Comparison of ENCODE assay signal across 15 cellular contexts in the genomic region with DNA sequence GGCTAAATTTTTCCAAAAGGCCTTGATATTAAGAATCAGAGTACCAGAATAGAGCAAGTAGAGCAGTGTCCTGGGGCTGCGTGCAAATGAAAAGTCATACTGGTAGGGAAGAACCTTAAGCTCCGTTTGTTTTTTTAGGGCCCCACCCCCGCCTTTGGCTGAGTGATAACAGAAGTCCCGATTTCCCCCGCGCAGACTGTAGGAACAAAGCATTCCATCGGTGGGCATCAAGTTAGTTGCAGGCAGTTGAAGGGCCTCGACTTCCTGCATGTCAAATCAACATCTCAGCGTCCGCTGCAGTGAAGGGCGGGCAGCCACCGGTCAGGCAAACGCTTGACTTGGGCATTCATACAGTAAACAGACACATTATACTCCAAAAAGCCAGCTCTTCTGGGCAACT. TPM values are rescaled to one million over a fixed set of nuclear protein-coding genes. Genes with fewer than 3 reads are reported as not detected.
DNase-seq lines count a peak whose midpoint lies in the region; ATAC-seq and TF ChIP-seq lines count a peak whose summit lies in the region.
"Had no signal": no experiment of that assay in that cellular context is flagged by ENCODE, and none has a peak within 500 bp of the region (broad histone marks: within the 10 kb centered on the region; RNA-seq: fewer than 3 reads in every experiment).

No MANE protein-coding gene starts in this region.

- no peaks in the 10 kb centered on the region for H4K20me1 ChIP-seq in neural cell (ENCODE audit: insufficient read depth)

- no peaks in the 10 kb centered on the region for H3K9me3 Mint-ChIP-seq in endothelial cell (ENCODE audit: unreplicated experiment)
- H3K9me3 Mint-ChIP-seq: activated B cell treated with CpG ODN at 0.5 μM for 24 hours; naive thymus-derived CD8-positive, alpha-beta T cell had no signal

- no peaks in the 10 kb centered on the region for H3K79me2 ChIP-seq in neural cell (replicated peaks; ENCODE audit: insufficient read depth, low read length)

- H3K4me1 Mint-ChIP-seq in endothelial cell (ENCODE audit: unreplicated experiment): peaks cover 51% of the 10 kb centered on the region
- peaks cover 6% of the 10 kb centered on the region for H3K4me1 Mint-ChIP-seq in T-helper 17 cell
- H3K4me1 Mint-ChIP-seq: activated B cell treated with CpG ODN at 0.5 μM for 24 hours; naive thymus-derived CD8-positive, alpha-beta T cell had no signal

- no peak for TF ChIP-seq CTCF in endothelial cell (IDR thresholded peaks at IDR 0.05; ENCODE audit: unreplicated experiment)
- TF ChIP-seq CTCF in neural cell (IDR thresholded peaks at IDR 0.05; ENCODE audit: poor library complexity, severe bottlenecking): no peak

- no peak for TF ChIP-seq EP300 in neural cell (conservative IDR thresholded peaks at IDR 0.05; ENCODE audit: poor library complexity, severe bottlenecking)

- ATAC-seq in T-helper 17 cell: no peak
- ATAC-seq: naive thymus-derived CD8-positive, alpha-beta T cell had no signal

- no peak overlapping the region for H3K4me3 ChIP-seq in NT2/D1 (ENCODE audit: insufficient read length, low read depth)
- no peak overlapping the region for H3K4me3 ChIP-seq in neural cell (ENCODE audit: low read length)
- H3K4me3 ChIP-seq: esophagus squamous epithelium had no signal

- H3K27ac Mint-ChIP-seq in endothelial cell (ENCODE audit: unreplicated experiment): peak overlapping the region; percentile 82
- no peak overlapping the region for H3K27ac Mint-ChIP-seq in T-helper 17 cell
- H3K27ac Mint-ChIP-seq: activated B cell treated with CpG ODN at 0.5 μM for 24 hours had no signal

- H3K27me3 ChIP-seq in NT2/D1 (ENCODE audit: insufficient read depth, insufficient read length): no peaks in the 10 kb centered on the region
- no peaks in the 10 kb centered on the region for H3K27me3 ChIP-seq in neural cell (ENCODE audit: insufficient read depth, low read depth, low read length)
- H3K27me3 ChIP-seq: BE2C, esophagus squamous epithelium had no signal

- DNase-seq in Ammon's horn (ENCODE audit: low spot score): peak; percentile 64
- peak; percentile 73 for DNase-seq in NT2/D1 (ENCODE audit: low read depth, low spot score)
- DNase-seq in endothelial cell (ENCODE audit: low spot score): peak; percentile 48
- DNase-seq in NCI-H2081 treated with DMSO at 0.1 percent for 48 hours (lab: John Stamatoyannopoulos, UW): no peak
- no peak for DNase-seq in T-helper 17 cell
- DNase-seq in cerebellar cortex (ENCODE audit: low spot score): no peak
- no peak for DNase-seq in NCI-H82 treated with DMSO at 0.1 percent for 48 hours (lab: John Stamatoyannopoulos, UW; ENCODE audit: unreplicated experiment)
- DNase-seq: activated B cell treated with CpG ODN at 0.5 μM for 24 hours; activated T-cell treated with anti-CD3 and anti-CD28 coated beads, Interleukin-2, amount 50 U/mL, for 48 hours; BE2C; esophagus squamous epithelium; naive thymus-derived CD8-positive, alpha-beta T cell; NCI-H226; stimulated activated CD4-positive, alpha-beta T cell treated with anti-CD3 and anti-CD28 coated beads, Interleukin-15, amount 100 ng/mL, for 24 hours had no signal

- H3K27me3 Mint-ChIP-seq in endothelial cell (ENCODE audit: unreplicated experiment) (peaks cover 4% of the 10 kb centered on the region), T-helper 17 cell (peaks cover 23% of the 10 kb centered on the region)

- H3K9me2 ChIP-seq in neural cell (ENCODE audit: insufficient read depth, low read length): no peaks in the 10 kb centered on the region

- H3K36me3 Mint-ChIP-seq in endothelial cell (ENCODE audit: low read depth, unreplicated experiment) (no peaks in the 10 kb centered on the region), T-helper 17 cell (ENCODE audit: low read depth) (no peaks in the 10 kb centered on the region)
- H3K36me3 Mint-ChIP-seq: naive thymus-derived CD8-positive, alpha-beta T cell had no signal

- no peak overlapping the region for H3K9ac ChIP-seq in NT2/D1 (ENCODE audit: insufficient read length, low read depth)
- no peak overlapping the region for H3K9ac ChIP-seq in neural cell (ENCODE audit: low read length)

- peaks cover 13% of the 10 kb centered on the region for H3K4me1 ChIP-seq in NT2/D1 (ENCODE audit: insufficient read depth, insufficient read length)
- H3K4me1 ChIP-seq: BE2C, esophagus squamous epithelium had no signal

- H3K36me3 ChIP-seq in NT2/D1 (ENCODE audit: insufficient read depth, insufficient read length, low read length) (peaks cover 48% of the 10 kb centered on the region), neural cell (ENCODE audit: insufficient read depth, low read length) (no peaks in the 10 kb centered on the region)
- H3K36me3 ChIP-seq: BE2C, esophagus squamous epithelium had no signal

- H3K9me3 ChIP-seq in NT2/D1 (ENCODE audit: insufficient read depth, low read length): no peaks in the 10 kb centered on the region
- H3K9me3 ChIP-seq in neural cell (ENCODE audit: low read length): no peaks in the 10 kb centered on the region
- H3K9me3 ChIP-seq in T-helper 17 cell (ENCODE audit: control insufficient read depth, low read length, poor library complexity, severe bottlenecking): no peaks in the 10 kb centered on the region
- H3K9me3 ChIP-seq: BE2C, esophagus squamous epithelium had no signal

- no peak for TF ChIP-seq RAD21 in neural cell (conservative IDR thresholded peaks at IDR 0.05)

- peak overlapping the region; percentile 8 for H2AFZ ChIP-seq in neural cell (ENCODE audit: low read depth, low read length)

- no peak overlapping the region for H3K4me2 ChIP-seq in neural cell (ENCODE audit: low read length)

- H3F3A ChIP-seq in neural cell (ENCODE audit: insufficient read depth, low read length, poor library complexity, severe bottlenecking): no peaks in the 10 kb centered on the region

- H3K27ac ChIP-seq in neural cell (ENCODE audit: low read length): no peak overlapping the region
- H3K27ac ChIP-seq: esophagus squamous epithelium had no signal

- H3K4me3 Mint-ChIP-seq in endothelial cell (ENCODE audit: unreplicated experiment) (no peak overlapping the region), T-helper 17 cell (no peak overlapping the region)
- H3K4me3 Mint-ChIP-seq: activated B cell treated with CpG ODN at 0.5 μM for 24 hours; naive thymus-derived CD8-positive, alpha-beta T cell had no signal

TF ChIP-seq in neural cell, 6 proteins besides CTCF, POLR2A, EP300 and RAD21:
- no peak for TF ChIP-seq TAF1 (IDR thresholded peaks at IDR 0.05; ENCODE audit: low read depth)
- TF ChIP-seq SMC3 (conservative IDR thresholded peaks at IDR 0.05; ENCODE audit: poor library complexity): no peak
- TF ChIP-seq MXI1 (conservative IDR thresholded peaks at IDR 0.05; ENCODE audit: poor library complexity, severe bottlenecking): no peak
- TF ChIP-seq, protein P1, sequence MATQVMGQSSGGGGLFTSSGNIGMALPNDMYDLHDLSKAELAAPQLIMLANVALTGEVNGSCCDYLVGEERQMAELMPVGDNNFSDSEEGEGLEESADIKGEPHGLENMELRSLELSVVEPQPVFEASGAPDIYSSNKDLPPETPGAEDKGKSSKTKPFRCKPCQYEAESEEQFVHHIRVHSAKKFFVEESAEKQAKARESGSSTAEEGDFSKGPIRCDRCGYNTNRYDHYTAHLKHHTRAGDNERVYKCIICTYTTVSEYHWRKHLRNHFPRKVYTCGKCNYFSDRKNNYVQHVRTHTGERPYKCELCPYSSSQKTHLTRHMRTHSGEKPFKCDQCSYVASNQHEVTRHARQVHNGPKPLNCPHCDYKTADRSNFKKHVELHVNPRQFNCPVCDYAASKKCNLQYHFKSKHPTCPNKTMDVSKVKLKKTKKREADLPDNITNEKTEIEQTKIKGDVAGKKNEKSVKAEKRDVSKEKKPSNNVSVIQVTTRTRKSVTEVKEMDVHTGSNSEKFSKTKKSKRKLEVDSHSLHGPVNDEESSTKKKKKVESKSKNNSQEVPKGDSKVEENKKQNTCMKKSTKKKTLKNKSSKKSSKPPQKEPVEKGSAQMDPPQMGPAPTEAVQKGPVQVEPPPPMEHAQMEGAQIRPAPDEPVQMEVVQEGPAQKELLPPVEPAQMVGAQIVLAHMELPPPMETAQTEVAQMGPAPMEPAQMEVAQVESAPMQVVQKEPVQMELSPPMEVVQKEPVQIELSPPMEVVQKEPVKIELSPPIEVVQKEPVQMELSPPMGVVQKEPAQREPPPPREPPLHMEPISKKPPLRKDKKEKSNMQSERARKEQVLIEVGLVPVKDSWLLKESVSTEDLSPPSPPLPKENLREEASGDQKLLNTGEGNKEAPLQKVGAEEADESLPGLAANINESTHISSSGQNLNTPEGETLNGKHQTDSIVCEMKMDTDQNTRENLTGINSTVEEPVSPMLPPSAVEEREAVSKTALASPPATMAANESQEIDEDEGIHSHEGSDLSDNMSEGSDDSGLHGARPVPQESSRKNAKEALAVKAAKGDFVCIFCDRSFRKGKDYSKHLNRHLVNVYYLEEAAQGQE (IDR thresholded peaks at IDR 0.05; ENCODE audit: borderline replicate concordance): no peak
- TF ChIP-seq POLR2AphosphoS5 (IDR thresholded peaks at IDR 0.05): no peak
- no peak for TF ChIP-seq EZH2 (IDR thresholded peaks at IDR 0.05; ENCODE audit: borderline replicate concordance, insufficient read depth, low read length, poor library complexity, severe bottlenecking)
TF ChIP-seq in neural cell: peak in this region for 0.

RNA-seq across cellular contexts. Expression of a gene that starts 11.8 kb away (rescaled TPM):
- total RNA-seq in endothelial cell (ENCODE audit: unreplicated experiment): 21.8 TPM
- polyA plus RNA-seq in neural cell: 0.18 TPM in 1 of 2 replicates, not detected in the other
- polyA minus RNA-seq in neural cell: 0.24 and 0.46 TPM in 2 replicates
- not detected for total RNA-seq in T-helper 17 cell
- total RNA-seq: naive thymus-derived CD8-positive, alpha-beta T cell had no signal
- polyA plus RNA-seq: naive thymus-derived CD8-positive, alpha-beta T cell had no signal

RNA-seq across cellular contexts. Expression of a gene that starts 30.0 kb away (rescaled TPM):
- total RNA-seq in endothelial cell (ENCODE audit: unreplicated experiment) (30.0 TPM), T-helper 17 cell (10 to 100 TPM; 12.2 to 13.8 TPM)
- polyA plus RNA-seq in neural cell: 46.4 and 64.3 TPM in 2 replicates
- polyA minus RNA-seq in neural cell: 54.8 and 57.9 TPM in 2 replicates

Comparison
In these comparisons a context has a peak if more than half of its experiments do, and no peak if none do; other contexts are left out.
1. DNase-seq: peak in Ammon's horn (single experiment), NT2/D1 (single experiment) and endothelial cell (single experiment); none in NCI-H2081 treated with DMSO at 0.1 percent for 48 hours (single experiment), T-helper 17 cell (0 of 3), cerebellar cortex (single experiment) and NCI-H82 treated with DMSO at 0.1 percent for 48 hours (single experiment).
2. RNA of a gene that starts 11.8 kb away (total RNA-seq): 21.8 TPM in endothelial cell (single experiment); not detected in T-helper 17 cell; every median in the first group is over 10 times any median in the second.